Comparison of ENCODE assay signal across 7 cellular contexts in the genomic region with DNA sequence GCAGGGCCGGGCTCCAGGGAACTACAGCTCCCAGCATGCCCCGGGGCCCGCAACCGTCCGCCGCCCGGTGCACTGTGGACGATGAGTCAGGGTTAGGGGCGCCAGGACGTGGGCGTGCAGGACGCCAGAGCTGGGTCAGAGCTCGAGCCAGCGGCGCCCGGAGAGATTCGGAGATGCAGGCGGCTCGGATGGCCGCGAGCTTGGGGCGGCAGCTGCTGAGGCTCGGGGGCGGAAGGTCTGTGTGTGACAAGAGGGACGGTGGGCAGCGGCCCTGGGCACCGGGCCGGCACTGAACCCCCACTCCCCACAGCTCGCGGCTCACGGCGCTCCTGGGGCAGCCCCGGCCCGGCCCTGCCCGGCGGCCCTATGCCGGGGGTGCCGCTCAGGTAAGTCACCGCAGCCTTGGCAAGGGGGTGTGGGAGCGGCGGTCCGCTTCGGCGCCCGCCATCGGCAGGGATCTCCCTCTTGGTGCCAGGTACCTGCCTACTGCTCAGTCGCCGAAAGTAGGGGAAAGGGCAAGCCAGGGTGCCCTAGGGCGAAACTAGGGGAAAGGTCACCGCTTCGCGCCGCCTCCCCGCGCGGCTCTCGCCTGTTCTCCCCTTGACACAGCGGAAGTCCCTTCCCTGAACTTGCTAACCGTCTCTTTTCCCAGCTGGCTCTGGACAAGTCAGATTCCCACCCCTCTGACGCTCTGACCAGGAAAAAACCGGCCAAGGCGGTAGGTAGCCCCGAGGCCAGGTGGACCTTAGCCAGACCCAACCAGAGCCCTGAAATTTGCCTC. TPM values are rescaled to one million over a fixed set of nuclear protein-coding genes. Genes with fewer than 3 reads are reported as not detected.
DNase-seq lines count a peak whose midpoint lies in the region; ATAC-seq and TF ChIP-seq lines count a peak whose summit lies in the region.

A gene (plus strand): TSS at position 127 of the 781 bp plus-strand sequence. CDS start 47 bp downstream, at position 174.
A gene (minus strand): TSS at position 25 of the 781 bp plus-strand sequence.

- peak within 1 kb of the TSS; percentile 94 for H3K4me3 Mint-ChIP-seq in activated CD8-positive, alpha-beta T cell treated with anti-CD3 and anti-CD28 coated beads for 36 hours

- no peaks in the 10 kb centered on the region for H3K27me3 Mint-ChIP-seq in activated CD8-positive, alpha-beta T cell treated with anti-CD3 and anti-CD28 coated beads for 36 hours

- ATAC-seq in HG02885 (IDR thresholded peaks at IDR 0.05; ENCODE audit: poor library complexity, unreplicated experiment) (peak; percentile 67), lower lobe of right lung (peak; percentile 90 to 93)
- ATAC-seq in activated CD8-positive, alpha-beta T cell treated with anti-CD3 and anti-CD28 coated beads for 36 hours, result peak; percentile 74

- peaks cover 36% of the 10 kb centered on the region for H3K4me1 ChIP-seq in ectodermal cell (ENCODE audit: control insufficient read depth, insufficient read depth, low read length)
- H3K4me1 ChIP-seq in lower lobe of right lung, result peaks cover 56% of the 10 kb centered on the region

- peak; percentile 76 for TF ChIP-seq POLR2A in GM15510 (IDR thresholded peaks at IDR 0.05; ENCODE audit: borderline replicate concordance, extremely low read depth, insufficient read length)

- H3K36me3 Mint-ChIP-seq in activated CD8-positive, alpha-beta T cell treated with anti-CD3 and anti-CD28 coated beads for 36 hours (ENCODE audit: low read depth), result peaks cover 28% of the 10 kb centered on the region

- H3K9me3 Mint-ChIP-seq in activated CD8-positive, alpha-beta T cell treated with anti-CD3 and anti-CD28 coated beads for 36 hours, result no peaks in the 10 kb centered on the region

- peak within 1 kb of the TSS; percentile 75 for H3K27ac ChIP-seq in ectodermal cell (ENCODE audit: insufficient read depth, low read depth, low read length, poor library complexity, severe bottlenecking)
- peak within 1 kb of the TSS; percentile 97 for H3K27ac ChIP-seq in lower lobe of right lung

- H3K4me3 ChIP-seq in ectodermal cell (ENCODE audit: insufficient read depth, low read depth, low read length) (peak within 1 kb of the TSS; percentile 87), lower lobe of right lung (peak within 1 kb of the TSS; percentile 97)

- peaks cover 55% of the 10 kb centered on the region for H3K4me1 Mint-ChIP-seq in activated CD8-positive, alpha-beta T cell treated with anti-CD3 and anti-CD28 coated beads for 36 hours (ENCODE audit: low read depth)

- CTCF ChIA-PET in activated CD8-positive, alpha-beta T cell treated with anti-CD3 and anti-CD28 coated beads for 36 hours (lab: Charles Lee), result interaction anchor here (0.7 to 3.6 kb wide), 14 partner anchors 10 to 175 kb away, joined by 3 to 41 read pairs (median 4); a partner anchor contains a TSS

- H3K36me3 ChIP-seq in ectodermal cell (ENCODE audit: control insufficient read depth, insufficient read depth, low read length), result peaks cover 24% of the 10 kb centered on the region
- peaks cover 38% of the 10 kb centered on the region for H3K36me3 ChIP-seq in lower lobe of right lung

- H3K27ac Mint-ChIP-seq in activated CD8-positive, alpha-beta T cell treated with anti-CD3 and anti-CD28 coated beads for 36 hours, result peak within 1 kb of the TSS; percentile 94

- WGBS in ectodermal cell, 2 experiments, result 1% methylated on average over 63 of the region's 63 CpGs

- TF ChIP-seq CTCF in activated CD8-positive, alpha-beta T cell treated with anti-CD3 and anti-CD28 coated beads for 36 hours (IDR thresholded peaks at IDR 0.05), result no peak
- no peak for TF ChIP-seq CTCF in lower lobe of right lung (IDR thresholded peaks at IDR 0.05)

- H3K27me3 ChIP-seq in ectodermal cell (ENCODE audit: control insufficient read depth, insufficient read depth, low read length, poor library complexity, severe bottlenecking), result no peaks in the 10 kb centered on the region
- H3K27me3 ChIP-seq in lower lobe of right lung (ENCODE audit: low read depth), result no peaks in the 10 kb centered on the region

- intact Hi-C loops in activated CD8-positive, alpha-beta T cell treated with anti-CD3 and anti-CD28 coated beads for 36 hours (cut with micrococcal nuclease), result no loop called here
- intact Hi-C loops in lower lobe of right lung (cut with DNase I), result no loop called here

- DNase-seq in NCI-H748 treated with DMSO at 0.1 percent for 48 hours (lab: John Stamatoyannopoulos, UW) (peak; percentile 65), lower lobe of right lung (peak; percentile 95)
- DNase-seq in activated CD8-positive, alpha-beta T cell treated with anti-CD3 and anti-CD28 coated beads for 36 hours, result peak; percentile 96
- DNase-seq in stimulated activated CD4-positive, alpha-beta T cell treated with anti-CD3 and anti-CD28 coated beads, TNF-alpha, amount 100 ng/mL, for 24 hours (ENCODE audit: low read depth in 3 of 3), result peak; percentile 52 to 86 (median 62)

- H3K9me3 ChIP-seq in ectodermal cell (ENCODE audit: control insufficient read depth, low read length), result no peaks in the 10 kb centered on the region
- no peaks in the 10 kb centered on the region for H3K9me3 ChIP-seq in lower lobe of right lung

- POLR2A ChIA-PET in activated CD8-positive, alpha-beta T cell treated with anti-CD3 and anti-CD28 coated beads for 36 hours (lab: Charles Lee), result interaction anchor here (0.7 to 13.2 kb wide), 15 partner anchors 15 to 356 kb away, joined by 3 to 261 read pairs (median 4); a partner anchor contains a TSS

RNA-seq across cellular contexts. Expression of the first gene that starts in this region (rescaled TPM):
- 100 to 1,000 TPM; 288 to 291 TPM for total RNA-seq in activated CD8-positive, alpha-beta T cell treated with anti-CD3 and anti-CD28 coated beads for 36 hours
- polyA plus RNA-seq in ectodermal cell (2013, experiment 1 of 4), result 386 TPM
- polyA plus RNA-seq in ectodermal cell (2013, experiment 2 of 4), result 387 TPM
- polyA plus RNA-seq in ectodermal cell (2013, experiment 3 of 4), result 301 TPM
- 371 TPM for polyA plus RNA-seq in ectodermal cell (2013, experiment 4 of 4)
- 576 TPM for total RNA-seq in lower lobe of right lung

RNA-seq across cellular contexts. Expression of the second gene that starts in this region (rescaled TPM):
- 1 to 10 TPM; 9.5 to 9.7 TPM for total RNA-seq in activated CD8-positive, alpha-beta T cell treated with anti-CD3 and anti-CD28 coated beads for 36 hours
- 93.7 TPM for polyA plus RNA-seq in ectodermal cell (2013, experiment 1 of 4)
- 92.1 TPM for polyA plus RNA-seq in ectodermal cell (2013, experiment 2 of 4)
- polyA plus RNA-seq in ectodermal cell (2013, experiment 3 of 4), result 73.8 TPM
- polyA plus RNA-seq in ectodermal cell (2013, experiment 4 of 4), result 80.9 TPM
- total RNA-seq in lower lobe of right lung, result 29.3 TPM

Comparison
In these comparisons a context has a peak if more than half of its experiments do, and no peak if none do; other contexts are left out.
1. Peak in every context shown above with its lines: DNase-seq, ATAC-seq, H3K4me3 ChIP-seq and H3K27ac ChIP-seq.